ENCODE assay signal across 23 cellular contexts in the genomic region with DNA sequence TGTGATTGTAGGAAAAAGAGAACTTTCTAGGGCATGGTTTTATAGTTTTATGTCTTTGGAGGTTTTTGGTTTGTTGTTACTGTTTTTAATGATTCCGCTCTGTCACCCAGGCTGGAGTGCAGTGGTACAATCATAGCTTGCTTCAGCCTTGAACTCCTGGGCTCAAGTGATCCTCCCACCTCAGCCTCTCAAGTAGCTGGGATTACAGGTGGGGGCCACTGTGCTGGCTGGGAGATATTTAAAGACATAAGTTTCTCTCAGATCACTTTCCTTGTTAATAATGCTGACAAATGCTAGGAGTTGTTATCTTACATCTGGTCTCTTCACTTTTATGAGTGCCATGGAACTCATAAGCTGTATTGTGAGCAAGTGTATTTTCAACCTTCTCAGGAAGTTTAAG.
DNase-seq lines count a peak whose midpoint lies in the region; ATAC-seq, FAIRE-seq and TF ChIP-seq lines count a peak whose summit lies in the region.
"Had no signal": no experiment of that assay in that cellular context is flagged by ENCODE, and none has a peak within 500 bp of the region (broad histone marks: within the 10 kb centered on the region; RNA-seq: fewer than 3 reads in every experiment).

No MANE protein-coding gene starts in this region.

- H3K14ac ChIP-seq in neuronal stem cell (ENCODE audit: low read length) = no peak overlapping the region

- peaks cover 11% of the 10 kb centered on the region for H3K4me1 Mint-ChIP-seq in dendritic cell treated with granulocyte-macrophage colony-stimulating factor and Interleukin-4, amounts not matched to agents 40 ng/mL and 50 ng/mL, for 4 days (ENCODE audit: low read depth)
- peaks cover 40% of the 10 kb centered on the region for H3K4me1 Mint-ChIP-seq in nephron progenitor cell

- H2BK5ac ChIP-seq in neuronal stem cell (ENCODE audit: low read length) = no peak overlapping the region

- H3K27ac Mint-ChIP-seq in dendritic cell treated with granulocyte-macrophage colony-stimulating factor and Interleukin-4, amounts not matched to agents 40 ng/mL and 50 ng/mL, for 4 days = peak overlapping the region; percentile 37
- H3K27ac Mint-ChIP-seq in nephron progenitor cell = peak overlapping the region; percentile 90

- TF ChIP-seq CTCF in HepG2 (CRISPR knock-in tag; IDR thresholded peaks at IDR 0.05) (no peak), right lobe of liver (IDR thresholded peaks at IDR 0.05) (no peak), nephron progenitor cell (IDR thresholded peaks at IDR 0.05) (no peak), tibial nerve (IDR thresholded peaks at IDR 0.05) (no peak)

- no peak for TF ChIP-seq RAD21 in HepG2 (CRISPR knock-in tag; IDR thresholded peaks at IDR 0.05)

- no peaks in the 10 kb centered on the region for H3K27me3 ChIP-seq in HepG2 (ENCODE audit: control insufficient read depth in 1 of 2, insufficient read depth in 2 of 2, low read length in 2 of 2)
- no peaks in the 10 kb centered on the region for H3K27me3 ChIP-seq in right lobe of liver
- H3K27me3 ChIP-seq in neuronal stem cell (ENCODE audit: control insufficient read depth in 3 of 3, insufficient read depth in 3 of 3, low read depth in 1 of 3, low read length in 3 of 3) = no peaks in the 10 kb centered on the region
- no peaks in the 10 kb centered on the region for H3K27me3 ChIP-seq in tibial nerve

- H4K91ac ChIP-seq in neuronal stem cell (ENCODE audit: low read depth, low read length, poor library complexity) = no peak overlapping the region

- no peak overlapping the region for H3K4ac ChIP-seq in neuronal stem cell (ENCODE audit: low read length)

- no peak overlapping the region for H2BK12ac ChIP-seq in neuronal stem cell (ENCODE audit: low read length)

- H3K9ac ChIP-seq in HepG2 (ENCODE audit: insufficient read depth, low read depth, low read length) (no peak overlapping the region), neuronal stem cell (ENCODE audit: low read depth, low read length, poor library complexity) (no peak overlapping the region)
- H3K9ac ChIP-seq: KMS-11, SK-N-SH had no signal

- POLR2A ChIA-PET in HepG2 (lab: Yijun Ruan, JAX) = no interaction called here

- no TSS peak for BruUV-seq in HepG2 (replicated peaks; lab: Mats Ljungman, UMichigan)

- H3K36me3 ChIP-seq in HepG2 (replicated peaks in 1 of 2; ENCODE audit: control insufficient read depth in 1 of 2, insufficient read depth in 2 of 2, low read length in 2 of 2) (peaks cover 0 to 1% of the 10 kb centered on the region in 2 experiments; a peak in 3 of 5 replicates), right lobe of liver (no peaks in the 10 kb centered on the region), neuronal stem cell (replicated peaks in 1 of 2; ENCODE audit: control insufficient read depth in 2 of 2, insufficient read depth in 2 of 2, low read length in 2 of 2) (peaks cover 0 to 39% of the 10 kb centered on the region in 2 donors), tibial nerve (peaks cover 0 to 23% (median 0%) of the 10 kb centered on the region in 3 donors)

- H3K4me3 Mint-ChIP-seq in dendritic cell treated with granulocyte-macrophage colony-stimulating factor and Interleukin-4, amounts not matched to agents 40 ng/mL and 50 ng/mL, for 4 days = no peak overlapping the region
- no peak overlapping the region for H3K4me3 Mint-ChIP-seq in nephron progenitor cell

- H3K79me1 ChIP-seq in neuronal stem cell (ENCODE audit: low read depth, low read length) = no peaks in the 10 kb centered on the region

- H3K27me3 Mint-ChIP-seq in dendritic cell treated with granulocyte-macrophage colony-stimulating factor and Interleukin-4, amounts not matched to agents 40 ng/mL and 50 ng/mL, for 4 days = no peaks in the 10 kb centered on the region
- H3K27me3 Mint-ChIP-seq in nephron progenitor cell (ENCODE audit: low read depth, poor library complexity) = no peaks in the 10 kb centered on the region

- H3K9me3 ChIP-seq in HepG2 (ENCODE audit: low read length) = no peaks in the 10 kb centered on the region
- no peaks in the 10 kb centered on the region for H3K9me3 ChIP-seq in right lobe of liver
- H3K9me3 ChIP-seq in neuronal stem cell (replicated peaks in 1 of 2; ENCODE audit: control insufficient read depth in 2 of 2, insufficient read depth in 1 of 2, low read depth in 1 of 2, low read length in 2 of 2) = no peaks in the 10 kb centered on the region
- no peaks in the 10 kb centered on the region for H3K9me3 ChIP-seq in tibial nerve
- H3K9me3 ChIP-seq: SK-N-SH had no signal

- H3K4me1 ChIP-seq in HepG2 (ENCODE audit: insufficient read depth, low read length) (peaks cover 33% of the 10 kb centered on the region), right lobe of liver (peaks cover 0 to 10% (median 0%) of the 10 kb centered on the region in 4 donors), neuronal stem cell (ENCODE audit: control insufficient read depth in 2 of 2, insufficient read depth in 1 of 2, low read depth in 1 of 2, low read length in 2 of 2) (peaks cover 3% of the 10 kb centered on the region in 2 donors), tibial nerve (peaks cover 0 to 31% (median 4%) of the 10 kb centered on the region in 4 donors)

- no peak overlapping the region for H2BK120ac ChIP-seq in neuronal stem cell (ENCODE audit: low read depth, low read length)

- intact Hi-C loops in HepG2 (cut with micrococcal nuclease; ENCODE audit: unreplicated experiment) (no loop called here), right lobe of liver (cut with DNase I) (no loop called here)
- intact Hi-C loops in dendritic cell treated with granulocyte-macrophage colony-stimulating factor and Interleukin-4, amounts not matched to agents 40 ng/mL and 50 ng/mL, for 4 days (cut with micrococcal nuclease) = no loop called here

- TF ChIP-seq EP300 in HepG2 (IDR thresholded peaks at IDR 0.05; ENCODE audit: low read depth in 2 of 2, low read length in 2 of 2) (no peak), HepG2 (CRISPR knock-in tag; IDR thresholded peaks at IDR 0.05; ENCODE audit: borderline replicate concordance) (no peak), tibial nerve (IDR thresholded peaks at IDR 0.05) (no peak)

- H3K23ac ChIP-seq in neuronal stem cell (ENCODE audit: low read depth, low read length, poor library complexity) = no peak overlapping the region

- no peaks in the 10 kb centered on the region; the same call in 1 of the 2 replicates for H4K20me1 ChIP-seq in HepG2 (ENCODE audit: insufficient read depth, low read length)

- H3K4me2 ChIP-seq in HepG2 (ENCODE audit: low read depth, low read length) (no peak overlapping the region), neuronal stem cell (ENCODE audit: insufficient read depth, low read length, poor library complexity, severe bottlenecking) (no peak overlapping the region)
- H3K4me2 ChIP-seq: SK-N-SH had no signal

- H4K8ac ChIP-seq in neuronal stem cell (ENCODE audit: low read depth, low read length) = no peak overlapping the region

- no peak for FAIRE-seq in HepG2 (lab: Jason Lieb, UNC)
- FAIRE-seq: D721Med had no signal

- no peak overlapping the region for H3K18ac ChIP-seq in neuronal stem cell (ENCODE audit: low read length)

- DNase-seq in HepG2 (ENCODE audit: low spot score) (no peak), right lobe of liver (no peak), nephron progenitor cell (no peak), neuronal stem cell (ENCODE audit: low spot score) (no peak), tibial nerve (ENCODE audit: low spot score in 2 of 2) (no peak), NCI-H748 (lab: John Stamatoyannopoulos, UW; ENCODE audit: unreplicated experiment) (no peak), EL (no peak)
- DNase-seq: 8988T; HCEC 1CT; MV-4-11; NCI-H1105 treated with DMSO at 0.1 percent for 48 hours; NCI-H2029 treated with DMSO at 0.1 percent for 48 hours; NCI-H226; NCI-H510A treated with DMSO at 0.1 percent for 48 hours; NCI-H774; NK-92 treated with Interleukin-12 subunit alpha and Interleukin-12 subunit beta, amount 100 ng/mL, for 24 hours; SHP77 treated with DMSO at 0.1 percent for 48 hours; SK-N-SH had no signal

- H3K9me3 Mint-ChIP-seq in dendritic cell treated with granulocyte-macrophage colony-stimulating factor and Interleukin-4, amounts not matched to agents 40 ng/mL and 50 ng/mL, for 4 days = no peaks in the 10 kb centered on the region
- H3K9me3 Mint-ChIP-seq in nephron progenitor cell = peaks cover 19% of the 10 kb centered on the region

- 95% methylated on average over 1 of the region's 1 CpG for WGBS in HepG2 (ENCODE audit: low lambda C conversion rate)
- 100% methylated on average over 1 of the region's 1 CpG for WGBS in right lobe of liver (ENCODE audit: insufficient coverage, low coverage, low lambda C conversion rate, missing lambda C conversion rate)
- no CpG with 5 or more reads among the region's 1 CpG for WGBS in neuronal stem cell (ENCODE audit: extremely low coverage in 2 of 2, insufficient read length in 2 of 2, insufficient replicate concordance in 1 of 2), 2 donors
- WGBS in tibial nerve, 2 donors = 100% methylated on average over 1 of the region's 1 CpG

- H2AFZ ChIP-seq in HepG2 (ENCODE audit: low read length) (no peak overlapping the region), neuronal stem cell (ENCODE audit: low read length) (no peak overlapping the region)

- no peak overlapping the region for H2BK15ac ChIP-seq in neuronal stem cell (ENCODE audit: low read length)

- H3K27ac ChIP-seq in HepG2 (ENCODE audit: extremely low read length, insufficient read depth, low read length) = no peak overlapping the region
- H3K27ac ChIP-seq in right lobe of liver = no peak overlapping the region
- no peak overlapping the region for H3K27ac ChIP-seq in neuronal stem cell (replicated peaks; ENCODE audit: low read length)
- H3K27ac ChIP-seq in tibial nerve = no peak overlapping the region
- H3K27ac ChIP-seq: C4-2B, KMS-11, RWPE1 had no signal

- H3K4me3 ChIP-seq in HepG2 (replicated peaks in 1 of 3; ENCODE audit: insufficient read depth in 1 of 3, low read depth in 2 of 3, low read length in 3 of 3) = no peak overlapping the region
- H3K4me3 ChIP-seq in right lobe of liver = no peak overlapping the region
- H3K4me3 ChIP-seq in neuronal stem cell (ENCODE audit: low read length in 2 of 2) = no peak overlapping the region
- H3K4me3 ChIP-seq in tibial nerve = no peak overlapping the region

- H2AK5ac ChIP-seq in neuronal stem cell (ENCODE audit: low read depth, low read length) = no peak overlapping the region

- CTCF ChIA-PET in HepG2 (lab: Yijun Ruan, JAX; ENCODE audit: low intra/inter-chr PET ratio, low total read pairs) = no interaction called here

- ATAC-seq in HepG2 (no peak), right lobe of liver (no peak)

- peaks cover 62% of the 10 kb centered on the region for H3K36me3 Mint-ChIP-seq in dendritic cell treated with granulocyte-macrophage colony-stimulating factor and Interleukin-4, amounts not matched to agents 40 ng/mL and 50 ng/mL, for 4 days (ENCODE audit: low read depth)
- H3K36me3 Mint-ChIP-seq in nephron progenitor cell (ENCODE audit: low read depth) = peaks cover 57% of the 10 kb centered on the region

- H3K79me2 ChIP-seq in HepG2 (ENCODE audit: insufficient read depth, low read length) = peaks cover 6% of the 10 kb centered on the region

- TF ChIP-seq POLR2A in HepG2 (IDR thresholded peaks at IDR 0.05; ENCODE audit: insufficient read depth in 1 of 2, low read depth in 2 of 2, low read length in 2 of 2) (no peak), right lobe of liver (IDR thresholded peaks at IDR 0.05) (no peak), tibial nerve (IDR thresholded peaks at IDR 0.05) (no peak)

- in situ Hi-C loops in HepG2 (cut with HindIII; ENCODE audit: extremely low pct_ligation_motif_present, low pct_unique_long_range_greater_than_20kb) = no loop called here
